ENCODE assay signal across 8 cellular contexts in the genomic region with DNA sequence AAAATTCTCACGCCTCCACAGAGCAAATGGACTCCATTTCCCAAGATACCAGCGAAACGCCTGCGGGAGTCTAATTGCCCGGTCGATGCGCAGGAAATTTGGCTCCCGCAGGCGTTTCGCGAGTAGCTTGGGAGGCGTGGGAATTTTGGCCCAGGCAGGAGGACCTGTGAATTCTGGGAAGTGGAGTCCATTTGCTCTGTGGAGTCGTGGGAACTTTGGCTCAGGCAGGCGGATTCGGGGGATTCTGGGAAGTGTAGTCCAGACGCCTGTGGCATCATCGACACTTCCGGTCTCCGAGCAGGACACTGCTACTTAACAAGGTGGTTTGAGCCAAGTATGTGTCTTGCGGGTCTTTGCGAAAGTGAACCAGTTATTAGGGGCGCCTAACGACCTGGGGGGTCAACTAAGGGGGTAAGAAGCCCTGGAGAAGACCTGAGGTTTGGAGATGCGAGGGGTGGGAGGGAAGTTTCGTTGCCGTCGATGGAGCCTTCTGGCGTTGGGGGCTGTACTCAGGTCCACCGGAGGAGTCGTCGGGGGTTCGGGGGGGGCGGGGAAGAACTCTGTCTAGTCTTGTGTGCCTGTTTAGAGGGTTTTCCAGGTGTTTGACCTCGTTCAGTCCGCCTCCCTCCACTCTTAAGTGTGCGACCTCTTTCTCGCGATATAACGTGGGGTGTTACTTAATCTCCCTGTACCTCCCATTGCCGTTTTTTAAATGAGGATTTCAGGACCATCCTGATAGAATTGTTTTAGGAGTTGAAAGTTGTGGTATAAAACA. TPM values are rescaled to one million over a fixed set of nuclear protein-coding genes. Genes with fewer than 3 reads are reported as not detected.
A peak's percentile ranks its signal among the peaks of the same experiment; 100 is the strongest.
DNase-seq lines count a peak whose midpoint lies in the region; ATAC-seq and TF ChIP-seq lines count a peak whose summit lies in the region.

A gene (plus strand): TSS at position 277 of the 775 bp plus-strand sequence. CDS start 4,356 bp downstream, outside the sequence.

- H3K36me3 ChIP-seq in lung (ENCODE audit: control insufficient read depth in 2 of 2, insufficient read depth in 2 of 2, low read length in 2 of 2): peaks cover 0 to 7% of the 10 kb centered on the region in 2 donors

- H3K4me3 ChIP-seq in AG04450 (ENCODE audit: low read depth, low read length) (peak within 1 kb of the TSS; percentile 92), lung (peak within 1 kb of the TSS; percentile 92)

- ATAC-seq in HG03442 (IDR thresholded peaks at IDR 0.05; ENCODE audit: unreplicated experiment) (peak; percentile 83), lung (ENCODE audit: insufficient read depth, low FRiP score) (peak; percentile 96)
- peak; percentile 84 for ATAC-seq in activated CD8-positive, alpha-beta T cell treated with anti-CD3 and anti-CD28 coated beads, Interleukin-2, amount 10 ng/mL, durations not matched to agents 7 days and 5 days
- ATAC-seq in effector memory CD8-positive, alpha-beta T cell (replicated peaks): peak; percentile 95

- POLR2A ChIA-PET in AG04450 (lab: Yijun Ruan, JAX): interaction anchor here (0.5 to 0.6 kb wide), 2 partner anchors 17 to 82 kb away, joined by 3 to 4 read pairs; no protein-coding TSS in a partner anchor
- POLR2A ChIA-PET in activated CD8-positive, alpha-beta T cell treated with anti-CD3 and anti-CD28 coated beads, Interleukin-2, amount 10 ng/mL, durations not matched to agents 7 days and 5 days (lab: Charles Lee): interaction anchor here (0.6 kb wide), 1 partner anchor 163 kb away, joined by 3 read pairs; no protein-coding TSS in a partner anchor

- H3K27me3 ChIP-seq in AG04450 (ENCODE audit: control insufficient read depth, insufficient read depth, low read length): no peaks in the 10 kb centered on the region
- H3K27me3 ChIP-seq in lung (ENCODE audit: control insufficient read depth, insufficient read depth): no peaks in the 10 kb centered on the region

- peaks cover 8% of the 10 kb centered on the region for H3K36me3 Mint-ChIP-seq in activated CD8-positive, alpha-beta T cell treated with anti-CD3 and anti-CD28 coated beads, Interleukin-2, amount 10 ng/mL, durations not matched to agents 7 days and 5 days (ENCODE audit: low read depth)
- peaks cover 7% of the 10 kb centered on the region for H3K36me3 Mint-ChIP-seq in effector memory CD8-positive, alpha-beta T cell (ENCODE audit: insufficient read depth)

- WGBS in lung, 2 donors: 0 to 1% methylated on average over 40 of the region's 40 CpGs

- H3K9me3 ChIP-seq in AG04450 (ENCODE audit: control insufficient read depth, insufficient read depth, low read length) (no peaks in the 10 kb centered on the region; the same call in 1 of the 2 replicates), lung (ENCODE audit: control insufficient read depth in 2 of 2, insufficient read depth in 1 of 2, low read length in 1 of 2) (peaks cover 0 to 2% of the 10 kb centered on the region in 2 donors)

- H3K9me3 Mint-ChIP-seq in activated CD8-positive, alpha-beta T cell treated with anti-CD3 and anti-CD28 coated beads, Interleukin-2, amount 10 ng/mL, durations not matched to agents 7 days and 5 days (ENCODE audit: insufficient read depth): peaks cover 8% of the 10 kb centered on the region
- H3K9me3 Mint-ChIP-seq in effector memory CD8-positive, alpha-beta T cell: peaks cover 0 to 8% of the 10 kb centered on the region in 2 donors

- peaks cover 6% of the 10 kb centered on the region for H3K4me1 Mint-ChIP-seq in activated CD8-positive, alpha-beta T cell treated with anti-CD3 and anti-CD28 coated beads, Interleukin-2, amount 10 ng/mL, durations not matched to agents 7 days and 5 days (ENCODE audit: low read depth)
- peaks cover 9 to 12% of the 10 kb centered on the region in 2 donors for H3K4me1 Mint-ChIP-seq in effector memory CD8-positive, alpha-beta T cell (ENCODE audit: low read depth in 2 of 2)

- no peaks in the 10 kb centered on the region for H3K27me3 Mint-ChIP-seq in activated CD8-positive, alpha-beta T cell treated with anti-CD3 and anti-CD28 coated beads, Interleukin-2, amount 10 ng/mL, durations not matched to agents 7 days and 5 days (ENCODE audit: low read depth)
- H3K27me3 Mint-ChIP-seq in effector memory CD8-positive, alpha-beta T cell: no peaks in the 10 kb centered on the region

- H3K4me3 Mint-ChIP-seq in activated CD8-positive, alpha-beta T cell treated with anti-CD3 and anti-CD28 coated beads, Interleukin-2, amount 10 ng/mL, durations not matched to agents 7 days and 5 days: peak within 1 kb of the TSS; percentile 89
- H3K4me3 Mint-ChIP-seq in effector memory CD8-positive, alpha-beta T cell: peak within 1 kb of the TSS; percentile 89 to 91

- peak within 1 kb of the TSS; percentile 94 for H3K27ac Mint-ChIP-seq in activated CD8-positive, alpha-beta T cell treated with anti-CD3 and anti-CD28 coated beads, Interleukin-2, amount 10 ng/mL, durations not matched to agents 7 days and 5 days
- H3K27ac Mint-ChIP-seq in effector memory CD8-positive, alpha-beta T cell: peak within 1 kb of the TSS; percentile 90 to 94

- CTCF ChIA-PET in AG04450 (lab: Charles Lee): no interaction called here
- CTCF ChIA-PET in activated CD8-positive, alpha-beta T cell treated with anti-CD3 and anti-CD28 coated beads, Interleukin-2, amount 10 ng/mL, durations not matched to agents 7 days and 5 days (lab: Charles Lee): no interaction called here

- peak; percentile 91 for DNase-seq in AG04450 (ENCODE audit: low read depth, low spot score)
- DNase-seq in GM19238 (ENCODE audit: insufficient read length, low spot score): peak; percentile 52
- DNase-seq in NCI-H82 (lab: John Stamatoyannopoulos, UW): peak; percentile 99
- peak; percentile 71 for DNase-seq in activated CD8-positive, alpha-beta T cell treated with anti-CD3 and anti-CD28 coated beads, Interleukin-2, amount 10 ng/mL, durations not matched to agents 7 days and 5 days
- peak; percentile 52 to 65 (median 54) for DNase-seq in effector memory CD8-positive, alpha-beta T cell
- peak; percentile 89 for DNase-seq in lung (ENCODE audit: low spot score)
- peak; percentile 47 to 57 for DNase-seq in stimulated activated CD4-positive, alpha-beta T cell treated with anti-CD3 and anti-CD28 coated beads, Interleukin-4, amount 100 ng/mL, for 48 hours (ENCODE audit: low read depth in 2 of 2)

- H3K4me1 ChIP-seq in lung (ENCODE audit: control insufficient read depth in 2 of 2, insufficient read depth in 2 of 2, low read length in 2 of 2): peaks cover 0 to 5% of the 10 kb centered on the region in 2 donors

- no peak for TF ChIP-seq CTCF in AG04450 (IDR thresholded peaks at IDR 0.05; ENCODE audit: low read depth, low read length)
- no peak for TF ChIP-seq CTCF in lung (IDR thresholded peaks at IDR 0.05; ENCODE audit: control extremely low read depth, extremely low read depth)

- peak within 1 kb of the TSS; percentile 39 for H3K27ac ChIP-seq in AG04450 (ENCODE audit: low read depth, low read length)
- peak within 1 kb of the TSS in 1 of 2 donors; percentile 73 for H3K27ac ChIP-seq in lung (ENCODE audit: low read depth in 1 of 2, low read length in 1 of 2)

RNA-seq across cellular contexts. Expression of the gene that starts here (rescaled TPM):
- polyA plus RNA-seq in AG04450 (2011; rRNA removed) (6.8 and 8.2 TPM in 2 replicates), lung (1 to 10 TPM; 4.4 to 4.7 TPM)
- 6.9 and 9.7 TPM in 2 replicates for polyA minus RNA-seq in AG04450 (2011; rRNA and poly(A)+ RNA removed)
- total RNA-seq in activated CD8-positive, alpha-beta T cell treated with anti-CD3 and anti-CD28 coated beads, Interleukin-2, amount 10 ng/mL, durations not matched to agents 7 days and 5 days: 1 to 10 TPM; 2.2 to 3.0 TPM
- total RNA-seq in lung: 1 to 10 TPM; 4.7 to 7.8 TPM
